31 cellular contexts compared by ENCODE assay signal in the genomic region with DNA sequence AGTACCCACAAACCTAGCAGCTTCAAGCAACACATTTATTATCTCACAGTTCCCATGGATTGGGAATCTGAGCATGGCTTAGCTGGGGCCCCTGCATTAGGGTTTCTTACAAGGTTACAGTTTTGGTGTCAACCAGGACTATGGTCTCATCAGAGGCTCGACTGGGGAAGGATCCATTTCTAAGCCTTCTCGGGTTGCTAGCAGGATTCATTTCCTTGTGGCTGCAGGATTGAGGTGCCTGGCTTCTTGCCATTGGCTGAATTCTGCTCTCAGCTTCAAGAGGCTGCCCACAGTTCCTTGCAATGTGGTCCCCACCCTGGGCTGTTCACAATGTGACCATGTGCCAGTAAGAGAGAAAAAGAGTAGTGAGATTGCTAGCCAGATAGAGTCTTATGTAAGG. TPM values are rescaled to one million over a fixed set of nuclear protein-coding genes. Genes with fewer than 3 reads are reported as not detected.
"Had no signal": no experiment of that assay in that cellular context is flagged by ENCODE, and none has a peak within 500 bp of the region (broad histone marks: within the 10 kb centered on the region; RNA-seq: fewer than 3 reads in every experiment).

No MANE protein-coding gene starts in this region.

- H3K4me1 ChIP-seq: colonic mucosa, gastrocnemius medialis, heart right ventricle, left lung, lower lobe of right lung had no signal

- ATAC-seq: effector memory CD8-positive, alpha-beta T cell; esophagus mucosa; gastrocnemius medialis; heart right ventricle; left cardiac atrium; left lung; left ventricle myocardium superior; lower lobe of right lung; mucosa of descending colon had no signal

- H3K27me3 ChIP-seq: colonic mucosa had no signal

- DNase-seq: colonic mucosa; cortex of kidney; effector CD8-positive, alpha-beta T cell; effector memory CD8-positive, alpha-beta T cell; endodermal cell; erythroblast; esophagus squamous epithelium; foreskin fibroblast; foreskin melanocyte; gastrocnemius medialis; glutamatergic neuron; head of caudate nucleus; heart right ventricle; hippocampal formation; left cardiac atrium; left lung; left ventricle myocardium superior; lower lobe of right lung; mesenchymal stem cell; mucosa of descending colon had no signal

- H3K9me3 ChIP-seq: colonic mucosa had no signal

- H3K4me3 ChIP-seq: colonic mucosa, esophagus squamous epithelium, gastrocnemius medialis, heart right ventricle, left lung, lower lobe of right lung, mucosa of descending colon had no signal

- H3K36me3 ChIP-seq: colonic mucosa, esophagus squamous epithelium, gastrocnemius medialis, heart right ventricle, left lung, lower lobe of right lung had no signal

- H3K27ac ChIP-seq: colonic mucosa, epithelial cell of prostate, esophagus squamous epithelium, gastrocnemius medialis, heart right ventricle, left lung, lower lobe of right lung had no signal

RNA-seq across cellular contexts. Expression of a gene that starts 26.7 kb away (rescaled TPM):
- total RNA-seq: colonic mucosa, dermis microvascular lymphatic vessel endothelial cell, endodermal cell, esophagus mucosa, esophagus squamous epithelium, gastrocnemius medialis, glomerular endothelial cell, heart right ventricle, kidney epithelial cell, left cardiac atrium, left lung, left ventricle myocardium superior, lower leg skin, lower lobe of right lung, lung microvascular endothelial cell, mesenteric fat pad, mesothelial cell of epicardium, mucosa of descending colon, myocyte had no signal
- polyA plus RNA-seq: heart right ventricle, keratinocyte had no signal
